11 cellular contexts compared by ENCODE assay signal in genomic region chr5:93100976-93101375, GRCh38.
"Had no signal": no experiment of that assay in that cellular context is flagged by ENCODE, and none has a peak within 500 bp of the region (broad histone marks: within the 10 kb centered on the region; RNA-seq: fewer than 3 reads in every experiment).

No MANE protein-coding gene starts in this region.

- H3K4me1 ChIP-seq: gastrocnemius medialis, vagina had no signal

- DNase-seq: activated CD8-positive, alpha-beta memory T cell treated with anti-CD3 and anti-CD28 coated beads, Interleukin-2, amount 10 ng/mL, durations not matched to agents 7 days and 5 days; activated effector memory CD4-positive, alpha-beta T cell treated with Interleukin-2 at 50 U/mL for 16 hours; activated T-cell treated with anti-CD3 and anti-CD28 coated beads, Interleukin-2, amount 50 U/mL, for 24 hours; amniotic stem cell; dorsolateral prefrontal cortex; gastrocnemius medialis; ovary; stimulated activated CD4-positive, alpha-beta T cell treated with anti-CD3 and anti-CD28 coated beads, Interleukin-4, amount 100 ng/mL, for 4 hours; stimulated activated naive CD8-positive, alpha-beta T cell treated with anti-CD3 and anti-CD28 coated beads, Interleukin-15, amount 100 ng/mL, for 72 hours had no signal

- H3K27me3 ChIP-seq: dorsolateral prefrontal cortex, gastrocnemius medialis, ovary, vagina had no signal

- H3K9me3 ChIP-seq: gastrocnemius medialis, ovary, thoracic aorta, vagina had no signal

- H3K4me3 ChIP-seq: dorsolateral prefrontal cortex, gastrocnemius medialis, ovary, thoracic aorta, vagina had no signal

- H3K36me3 ChIP-seq: gastrocnemius medialis, ovary, thoracic aorta, vagina had no signal

- H3K27ac ChIP-seq: dorsolateral prefrontal cortex, gastrocnemius medialis, ovary, thoracic aorta, vagina had no signal
